Comparison of ENCODE assay signal across 10 cellular contexts in genomic region chr2:240821429-240821778, GRCh38. TPM values are rescaled to one million over a fixed set of nuclear protein-coding genes. Genes with fewer than 3 reads are reported as not detected.
A peak's percentile ranks its signal among the peaks of the same experiment; 100 is the strongest.
DNase-seq lines count a peak whose midpoint lies in the region; ATAC-seq and TF ChIP-seq lines count a peak whose summit lies in the region.
"Had no signal": no experiment of that assay in that cellular context is flagged by ENCODE, and none has a peak within 500 bp of the region (broad histone marks: within the 10 kb centered on the region; RNA-seq: fewer than 3 reads in every experiment).

No MANE protein-coding gene starts in this region.

- H3K4me3 Mint-ChIP-seq in natural killer cell (peak overlapping the region; percentile 55), memory B cell (peak overlapping the region; percentile 27), type B pancreatic cell (peak overlapping the region; percentile 65)
- H3K4me3 Mint-ChIP-seq in natural killer cell treated with Interleukin-12 subunit alpha and Interleukin-12 subunit beta and Interleukin-15 and Interleukin-18, amount 100 ng/mL, for 72 hours = no peak overlapping the region
- peak overlapping the region; percentile 17 for H3K4me3 Mint-ChIP-seq in activated T-helper 2 cell treated with anti-CD3 and anti-CD28 coated beads, Interferon-gamma antibody, Interleukin-2, Interleukin-4, amounts not matched to agents 10 μg/mL and 5 μg/mL and 100 μg/mL, durations not matched to agents 14 hours and 24 hours and 36 hours (ENCODE audit: low read depth)

- H3K9me3 Mint-ChIP-seq in natural killer cell (no peaks in the 10 kb centered on the region), memory B cell (peaks cover 2% of the 10 kb centered on the region), type B pancreatic cell (no peaks in the 10 kb centered on the region)
- H3K9me3 Mint-ChIP-seq in natural killer cell treated with Interleukin-12 subunit alpha and Interleukin-12 subunit beta and Interleukin-15 and Interleukin-18, amount 100 ng/mL, for 72 hours = no peaks in the 10 kb centered on the region
- H3K9me3 Mint-ChIP-seq in activated T-helper 2 cell treated with anti-CD3 and anti-CD28 coated beads, Interferon-gamma antibody, Interleukin-2, Interleukin-4, amounts not matched to agents 10 μg/mL and 5 μg/mL and 100 μg/mL, durations not matched to agents 14 hours and 24 hours and 36 hours = no peaks in the 10 kb centered on the region

- H3K27ac Mint-ChIP-seq in natural killer cell (no peak overlapping the region), memory B cell (no peak overlapping the region), type B pancreatic cell (peak overlapping the region; percentile 80)
- no peak overlapping the region for H3K27ac Mint-ChIP-seq in natural killer cell treated with Interleukin-12 subunit alpha and Interleukin-12 subunit beta and Interleukin-15 and Interleukin-18, amount 100 ng/mL, for 72 hours
- H3K27ac Mint-ChIP-seq in activated T-helper 2 cell treated with anti-CD3 and anti-CD28 coated beads, Interferon-gamma antibody, Interleukin-2, Interleukin-4, amounts not matched to agents 10 μg/mL and 5 μg/mL and 100 μg/mL, durations not matched to agents 14 hours and 24 hours and 36 hours = no peak overlapping the region

- DNase-seq in natural killer cell = no peak
- no peak for DNase-seq in natural killer cell treated with Interleukin-12 subunit alpha and Interleukin-12 subunit beta and Interleukin-15 and Interleukin-18, amount 100 ng/mL, for 72 hours (ENCODE audit: low spot score)
- DNase-seq in activated T-helper 2 cell treated with anti-CD3 and anti-CD28 coated beads, Interferon-gamma antibody, Interleukin-2, Interleukin-4, amounts not matched to agents 10 μg/mL and 5 μg/mL and 100 μg/mL, durations not matched to agents 14 hours and 24 hours and 36 hours (ENCODE audit: low spot score) = no peak
- no peak for DNase-seq in memory B cell (ENCODE audit: low spot score in 2 of 2)
- DNase-seq in type B pancreatic cell (ENCODE audit: extremely low spot score, unreplicated experiment) = no peak
- no peak for DNase-seq in anterior cingulate cortex (lab: John Stamatoyannopoulos, UW)
- DNase-seq in GF-D8 (lab: John Stamatoyannopoulos, UW) = no peak
- DNase-seq: T-helper 9 cell had no signal

- no peak for TF ChIP-seq CTCF in natural killer cell (IDR thresholded peaks at IDR 0.05)
- TF ChIP-seq CTCF in type B pancreatic cell (conservative IDR thresholded peaks at IDR 0.05) = no peak

- ATAC-seq in natural killer cell (no peak), memory B cell (ENCODE audit: low read depth) (no peak), GM19023 (IDR thresholded peaks at IDR 0.05; ENCODE audit: unreplicated experiment) (no peak)
- no peak for ATAC-seq in natural killer cell treated with Interleukin-12 subunit alpha and Interleukin-12 subunit beta and Interleukin-15 and Interleukin-18, amount 100 ng/mL, for 72 hours

- intact Hi-C loops in natural killer cell (cut with micrococcal nuclease) = no loop called here
- intact Hi-C loops in activated T-helper 2 cell treated with anti-CD3 and anti-CD28 coated beads, Interferon-gamma antibody, Interleukin-2, Interleukin-4, amounts not matched to agents 10 μg/mL and 5 μg/mL and 100 μg/mL, durations not matched to agents 14 hours and 24 hours and 36 hours (cut with micrococcal nuclease) = no loop called here

- H3K4me1 Mint-ChIP-seq in natural killer cell = no peaks in the 10 kb centered on the region
- peaks cover 0 to 3% of the 10 kb centered on the region in 2 donors for H3K4me1 Mint-ChIP-seq in natural killer cell treated with Interleukin-12 subunit alpha and Interleukin-12 subunit beta and Interleukin-15 and Interleukin-18, amount 100 ng/mL, for 72 hours (ENCODE audit: low read depth in 2 of 2)
- H3K4me1 Mint-ChIP-seq in activated T-helper 2 cell treated with anti-CD3 and anti-CD28 coated beads, Interferon-gamma antibody, Interleukin-2, Interleukin-4, amounts not matched to agents 10 μg/mL and 5 μg/mL and 100 μg/mL, durations not matched to agents 14 hours and 24 hours and 36 hours (ENCODE audit: low read depth) = peaks cover 4% of the 10 kb centered on the region
- H3K4me1 Mint-ChIP-seq in memory B cell = peaks cover 2% of the 10 kb centered on the region
- H3K4me1 Mint-ChIP-seq in type B pancreatic cell (ENCODE audit: unreplicated experiment) = peaks cover 5% of the 10 kb centered on the region

- no peaks in the 10 kb centered on the region for H3K36me3 Mint-ChIP-seq in natural killer cell
- no peaks in the 10 kb centered on the region for H3K36me3 Mint-ChIP-seq in natural killer cell treated with Interleukin-12 subunit alpha and Interleukin-12 subunit beta and Interleukin-15 and Interleukin-18, amount 100 ng/mL, for 72 hours
- no peaks in the 10 kb centered on the region for H3K36me3 Mint-ChIP-seq in activated T-helper 2 cell treated with anti-CD3 and anti-CD28 coated beads, Interferon-gamma antibody, Interleukin-2, Interleukin-4, amounts not matched to agents 10 μg/mL and 5 μg/mL and 100 μg/mL, durations not matched to agents 14 hours and 24 hours and 36 hours (ENCODE audit: low read depth)
- H3K36me3 Mint-ChIP-seq in memory B cell = peaks cover 3% of the 10 kb centered on the region
- H3K36me3 Mint-ChIP-seq in type B pancreatic cell = no peaks in the 10 kb centered on the region

- H3K27me3 Mint-ChIP-seq in natural killer cell (ENCODE audit: low read depth in 2 of 2) = peaks cover 51 to 61% of the 10 kb centered on the region in 2 donors
- H3K27me3 Mint-ChIP-seq in natural killer cell treated with Interleukin-12 subunit alpha and Interleukin-12 subunit beta and Interleukin-15 and Interleukin-18, amount 100 ng/mL, for 72 hours = peaks cover 43 to 48% of the 10 kb centered on the region in 2 donors
- peaks cover 56% of the 10 kb centered on the region for H3K27me3 Mint-ChIP-seq in activated T-helper 2 cell treated with anti-CD3 and anti-CD28 coated beads, Interferon-gamma antibody, Interleukin-2, Interleukin-4, amounts not matched to agents 10 μg/mL and 5 μg/mL and 100 μg/mL, durations not matched to agents 14 hours and 24 hours and 36 hours (ENCODE audit: low read depth)
- peaks cover 34% of the 10 kb centered on the region for H3K27me3 Mint-ChIP-seq in memory B cell
- peaks cover 59% of the 10 kb centered on the region for H3K27me3 Mint-ChIP-seq in type B pancreatic cell

RNA-seq across cellular contexts. Expression of gene KIF1A, which starts 1.4 kb away (rescaled TPM):
- total RNA-seq in natural killer cell (under 1 TPM in 1 of 3 donors, not detected in 2; 0.09 TPM), type B pancreatic cell (ENCODE audit: low replicate concordance) (78.4 and 112 TPM in 2 replicates)
- total RNA-seq in natural killer cell treated with Interleukin-12 subunit alpha and Interleukin-12 subunit beta and Interleukin-15 and Interleukin-18, amount 100 ng/mL, for 72 hours = under 1 TPM in 1 of 2 donors, not detected in 1; 0.45 TPM
- 0.97 and 2.2 TPM in 2 replicates for total RNA-seq in activated T-helper 2 cell treated with anti-CD3 and anti-CD28 coated beads, Interferon-gamma antibody, Interleukin-2, Interleukin-4, amounts not matched to agents 10 μg/mL and 5 μg/mL and 100 μg/mL, durations not matched to agents 14 hours and 24 hours and 36 hours
- total RNA-seq: M059J had no signal

RNA-seq across cellular contexts. Expression of gene AGXT, which starts 47.2 kb away (rescaled TPM):
- total RNA-seq in natural killer cell = not detected
- total RNA-seq in natural killer cell treated with Interleukin-12 subunit alpha and Interleukin-12 subunit beta and Interleukin-15 and Interleukin-18, amount 100 ng/mL, for 72 hours = not detected
- not detected in 2 replicates for total RNA-seq in activated T-helper 2 cell treated with anti-CD3 and anti-CD28 coated beads, Interferon-gamma antibody, Interleukin-2, Interleukin-4, amounts not matched to agents 10 μg/mL and 5 μg/mL and 100 μg/mL, durations not matched to agents 14 hours and 24 hours and 36 hours
- total RNA-seq in type B pancreatic cell (ENCODE audit: low replicate concordance) = 0.51 and 1.00 TPM in 2 replicates
- total RNA-seq: M059J had no signal

Comparison
In these comparisons a context has a peak if more than half of its experiments do, and no peak if none do; other contexts are left out.
1. RNA of gene KIF1A, which starts 1.4 kb away (total RNA-seq): 78.4 to 112 TPM in type B pancreatic cell; 0.97 to 2.2 TPM in activated T-helper 2 cell treated with anti-CD3 and anti-CD28 coated beads, Interferon-gamma antibody, Interleukin-2, Interleukin-4, amounts not matched to agents 10 μg/mL and 5 μg/mL and 100 μg/mL, durations not matched to agents 14 hours and 24 hours and 36 hours, 0.45 TPM in natural killer cell treated with Interleukin-12 subunit alpha and Interleukin-12 subunit beta and Interleukin-15 and Interleukin-18, amount 100 ng/mL, for 72 hours and 0.09 TPM in natural killer cell; every median in the first group is over 10 times any median in the second.